Comparison of ENCODE assay signal across 1 cellular context in genomic region chrX:45907776-45908175, GRCh38.
TF ChIP-seq lines count a peak whose summit lies in the region.

No MANE protein-coding gene starts in this region.

TF ChIP-seq in H1, 55 proteins besides CTCF, POLR2A, EP300 and RAD21:
- TF ChIP-seq, protein P1, sequence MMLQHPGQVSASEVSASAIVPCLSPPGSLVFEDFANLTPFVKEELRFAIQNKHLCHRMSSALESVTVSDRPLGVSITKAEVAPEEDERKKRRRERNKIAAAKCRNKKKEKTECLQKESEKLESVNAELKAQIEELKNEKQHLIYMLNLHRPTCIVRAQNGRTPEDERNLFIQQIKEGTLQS (IDR thresholded peaks at IDR 0.05; ENCODE audit: insufficient read depth, low read depth, low read length): no peak
- TF ChIP-seq SAP30 (IDR thresholded peaks at IDR 0.05; ENCODE audit: insufficient read depth, insufficient replicate concordance, low read length) (no peak), PHF8 (conservative IDR thresholded peaks at IDR 0.05; ENCODE audit: low read depth, low read length) (no peak), RFX5 (IDR thresholded peaks at IDR 0.05; ENCODE audit: borderline replicate concordance, low read depth, low read length) (no peak), MAX (IDR thresholded peaks at IDR 0.05) (no peak), GABPA (IDR thresholded peaks at IDR 0.05; ENCODE audit: borderline replicate concordance, insufficient read depth, low read length) (no peak), CHD7 (IDR thresholded peaks at IDR 0.05; ENCODE audit: insufficient replicate concordance, low read length) (no peak), CHD1 (IDR thresholded peaks at IDR 0.05; ENCODE audit: low read depth, low read length) (no peak), HDAC2 (IDR thresholded peaks at IDR 0.05; ENCODE audit: borderline replicate concordance in 1 of 2, low read depth in 2 of 2, low read length in 2 of 2) (no peak), USF2 (IDR thresholded peaks at IDR 0.05; ENCODE audit: low read length) (no peak), FOSL1 (IDR thresholded peaks at IDR 0.05; ENCODE audit: insufficient read depth, low read depth, low read length) (no peak)
- TF ChIP-seq, protein P2, sequence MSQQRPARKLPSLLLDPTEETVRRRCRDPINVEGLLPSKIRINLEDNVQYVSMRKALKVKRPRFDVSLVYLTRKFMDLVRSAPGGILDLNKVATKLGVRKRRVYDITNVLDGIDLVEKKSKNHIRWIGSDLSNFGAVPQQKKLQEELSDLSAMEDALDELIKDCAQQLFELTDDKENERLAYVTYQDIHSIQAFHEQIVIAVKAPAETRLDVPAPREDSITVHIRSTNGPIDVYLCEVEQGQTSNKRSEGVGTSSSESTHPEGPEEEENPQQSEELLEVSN (IDR thresholded peaks at IDR 0.05): no peak
